Comparison of ENCODE assay signal across 18 cellular contexts in genomic region chr6:2231438-2231837, GRCh38. TPM values are rescaled to one million over a fixed set of nuclear protein-coding genes. Genes with fewer than 3 reads are reported as not detected.
DNase-seq lines count a peak whose midpoint lies in the region; ATAC-seq, FAIRE-seq and TF ChIP-seq lines count a peak whose summit lies in the region.
"Had no signal": no experiment of that assay in that cellular context is flagged by ENCODE, and none has a peak within 500 bp of the region (broad histone marks: within the 10 kb centered on the region; RNA-seq: fewer than 3 reads in every experiment).

No MANE protein-coding gene starts in this region.

- DNase-seq in EH (ENCODE audit: low read depth) (peak; percentile 59), M059J (ENCODE audit: low read depth) (peak; percentile 80), bronchial epithelial cell (ENCODE audit: low read depth) (peak; percentile 49), myocyte (ENCODE audit: low read depth) (peak; percentile 49), NOMO-1 treated with DMSO at 0.1 percent for 48 hours (lab: John Stamatoyannopoulos, UW; ENCODE audit: unreplicated experiment) (no peak), left lung (no peak), GM19240 (ENCODE audit: insufficient read length, low spot score) (no peak)
- DNase-seq: activated CD4-positive, alpha-beta memory T cell treated with anti-CD3 and anti-CD28 coated beads, Interleukin-2, amount 10 ng/mL, durations not matched to agents 7 days and 5 days; activated effector memory CD4-positive, alpha-beta T cell treated with Interleukin-2 at 50 U/mL for 16 hours; body of pancreas; DMS153; dorsolateral prefrontal cortex; left ventricle myocardium superior; NCI-H146; stimulated activated CD4-positive, alpha-beta T cell treated with anti-CD3 and anti-CD28 coated beads, Interleukin-2, amount 100 ng/mL, for 24 hours had no signal

- no peaks in the 10 kb centered on the region for H3K36me3 ChIP-seq in bronchial epithelial cell (ENCODE audit: control insufficient read depth, insufficient read depth, low read length)
- no peaks in the 10 kb centered on the region for H3K36me3 ChIP-seq in left lung
- H3K36me3 ChIP-seq: esophagus muscularis mucosa had no signal

- FAIRE-seq in bronchial epithelial cell (lab: Jason Lieb, UNC), result no peak
- FAIRE-seq: TTC549 had no signal

- H3K9me3 ChIP-seq in left lung, result no peaks in the 10 kb centered on the region
- H3K9me3 ChIP-seq: body of pancreas, esophagus muscularis mucosa had no signal

- H3K4me1 ChIP-seq in left lung, result no peaks in the 10 kb centered on the region

- H3K27ac ChIP-seq in left lung, result no peak overlapping the region
- H3K27ac ChIP-seq: body of pancreas, dorsolateral prefrontal cortex, esophagus muscularis mucosa had no signal

- TF ChIP-seq CTCF in bronchial epithelial cell (IDR thresholded peaks at IDR 0.05; ENCODE audit: insufficient read depth, low read length, severe bottlenecking) (no peak), left lung (IDR thresholded peaks at IDR 0.05) (no peak)

- H3K27me3 ChIP-seq in bronchial epithelial cell (ENCODE audit: control insufficient read depth, insufficient read depth, low read length) (no peaks in the 10 kb centered on the region), left lung (no peaks in the 10 kb centered on the region)
- H3K27me3 ChIP-seq: body of pancreas, dorsolateral prefrontal cortex, esophagus muscularis mucosa had no signal

- intact Hi-C loops in left lung (cut with DNase I), result no loop called here

- H3K4me3 ChIP-seq in bronchial epithelial cell (ENCODE audit: low read depth, low read length), result no peak overlapping the region
- H3K4me3 ChIP-seq in left lung, result no peak overlapping the region
- H3K4me3 ChIP-seq: body of pancreas, dorsolateral prefrontal cortex, esophagus muscularis mucosa had no signal

- no peak for ATAC-seq in GM19035 (IDR thresholded peaks at IDR 0.05; ENCODE audit: unreplicated experiment)
- ATAC-seq in left lung, result no peak
- ATAC-seq: body of pancreas, left ventricle myocardium superior had no signal

RNA-seq across cellular contexts. Expression of gene GMDS, which starts 14.0 kb away (rescaled TPM):
- 22.4 and 23.2 TPM in 2 replicates for total RNA-seq in M059J (2014; rRNA removed; shearing (Covaris generic))
- 8.2 and 10.1 TPM in 2 replicates for total RNA-seq in bronchial epithelial cell
- 9.3 and 10.6 TPM in 2 replicates for total RNA-seq in myocyte
- 14.3 TPM for polyA plus RNA-seq in myocyte (2012)
- 10 to 100 TPM; 16.5 to 23.5 TPM for total RNA-seq in left lung

Comparison
In these comparisons a context has a peak if more than half of its experiments do, and no peak if none do; other contexts are left out.
1. DNase-seq: peak in EH (single experiment), M059J (single experiment), bronchial epithelial cell (single experiment) and myocyte (single experiment); none in NOMO-1 treated with DMSO at 0.1 percent for 48 hours (single experiment), left lung (0 of 2) and GM19240 (single experiment).